Comparison of ENCODE assay signal across 1 cellular context in genomic region chr13:98672947-98673545, GRCh38.
TF ChIP-seq lines count a peak whose summit lies in the region.

No MANE protein-coding gene starts in this region.

TF ChIP-seq in HepG2, 621 proteins besides CTCF, POLR2A, EP300 and RAD21 (continued from another document and continues in another):
- TF ChIP-seq, protein P1, sequence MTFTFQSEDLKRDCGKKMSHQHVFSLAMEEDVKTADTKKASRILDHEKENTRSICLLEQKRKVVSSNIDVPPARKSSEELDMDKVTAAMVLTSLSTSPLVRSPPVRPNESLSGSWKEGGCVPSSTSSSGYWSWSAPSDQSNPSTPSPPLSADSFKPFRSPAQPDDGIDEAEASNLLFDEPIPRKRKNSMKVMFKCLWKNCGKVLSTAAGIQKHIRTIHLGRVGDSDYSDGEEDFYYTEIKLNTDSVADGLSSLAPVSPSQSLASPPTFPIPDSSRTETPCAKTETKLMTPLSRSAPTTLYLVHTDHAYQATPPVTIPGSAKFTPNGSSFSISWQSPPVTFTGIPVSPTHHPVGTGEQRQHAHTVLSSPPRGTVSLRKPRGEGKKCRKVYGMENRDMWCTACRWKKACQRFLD (CRISPR knock-in tag; IDR thresholded peaks at IDR 0.05; ENCODE audit: borderline replicate concordance): no peak
- no peak for TF ChIP-seq RAD51 (IDR thresholded peaks at IDR 0.05; ENCODE audit: borderline replicate concordance)
- TF ChIP-seq SOX6 (IDR thresholded peaks at IDR 0.05): no peak
- TF ChIP-seq SOX6 (CRISPR knock-in tag; IDR thresholded peaks at IDR 0.05): 0 out of 2 replicates have a peak, but pooled peaks have one; percentile 31
- TF ChIP-seq, protein P2, sequence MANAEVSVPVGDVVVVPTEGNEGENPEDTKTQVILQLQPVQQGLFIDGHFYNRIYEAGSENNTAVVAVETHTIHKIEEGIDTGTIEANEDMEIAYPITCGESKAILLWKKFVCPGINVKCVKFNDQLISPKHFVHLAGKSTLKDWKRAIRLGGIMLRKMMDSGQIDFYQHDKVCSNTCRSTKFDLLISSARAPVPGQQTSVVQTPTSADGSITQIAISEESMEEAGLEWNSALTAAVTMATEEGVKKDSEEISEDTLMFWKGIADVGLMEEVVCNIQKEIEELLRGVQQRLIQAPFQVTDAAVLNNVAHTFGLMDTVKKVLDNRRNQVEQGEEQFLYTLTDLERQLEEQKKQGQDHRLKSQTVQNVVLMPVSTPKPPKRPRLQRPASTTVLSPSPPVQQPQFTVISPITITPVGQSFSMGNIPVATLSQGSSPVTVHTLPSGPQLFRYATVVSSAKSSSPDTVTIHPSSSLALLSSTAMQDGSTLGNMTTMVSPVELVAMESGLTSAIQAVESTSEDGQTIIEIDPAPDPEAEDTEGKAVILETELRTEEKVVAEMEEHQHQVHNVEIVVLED (CRISPR knock-in tag; IDR thresholded peaks at IDR 0.05; ENCODE audit: borderline replicate concordance): no peak
- no peak for TF ChIP-seq ZNF768 (CRISPR knock-in tag; IDR thresholded peaks at IDR 0.05)
- TF ChIP-seq ZBTB14 (CRISPR knock-in tag; IDR thresholded peaks at IDR 0.05): no peak
- no peak for TF ChIP-seq TBL1XR1 (IDR thresholded peaks at IDR 0.05; ENCODE audit: borderline replicate concordance, low read length, partially characterized antibody)
- TF ChIP-seq TRIM24 (CRISPR knock-in tag; IDR thresholded peaks at IDR 0.05): no peak
- TF ChIP-seq KDM5B (CRISPR knock-in tag; IDR thresholded peaks at IDR 0.05; ENCODE audit: borderline replicate concordance): no peak
- no peak for TF ChIP-seq GPN1 (CRISPR knock-in tag; IDR thresholded peaks at IDR 0.05; ENCODE audit: borderline replicate concordance)
- TF ChIP-seq ZBTB46 (CRISPR knock-in tag; IDR thresholded peaks at IDR 0.05; ENCODE audit: borderline replicate concordance): no peak
- no peak for TF ChIP-seq ZNF251 (CRISPR knock-in tag; IDR thresholded peaks at IDR 0.05)
- TF ChIP-seq TRAFD1 (CRISPR knock-in tag; IDR thresholded peaks at IDR 0.05; ENCODE audit: borderline replicate concordance): no peak
- 0 out of 2 replicates have a peak, but pooled peaks have one; percentile 14 for TF ChIP-seq ZMYM4 (CRISPR knock-in tag; IDR thresholded peaks at IDR 0.05)
- no peak for TF ChIP-seq RFX1 (IDR thresholded peaks at IDR 0.05)
- TF ChIP-seq, protein P3, sequence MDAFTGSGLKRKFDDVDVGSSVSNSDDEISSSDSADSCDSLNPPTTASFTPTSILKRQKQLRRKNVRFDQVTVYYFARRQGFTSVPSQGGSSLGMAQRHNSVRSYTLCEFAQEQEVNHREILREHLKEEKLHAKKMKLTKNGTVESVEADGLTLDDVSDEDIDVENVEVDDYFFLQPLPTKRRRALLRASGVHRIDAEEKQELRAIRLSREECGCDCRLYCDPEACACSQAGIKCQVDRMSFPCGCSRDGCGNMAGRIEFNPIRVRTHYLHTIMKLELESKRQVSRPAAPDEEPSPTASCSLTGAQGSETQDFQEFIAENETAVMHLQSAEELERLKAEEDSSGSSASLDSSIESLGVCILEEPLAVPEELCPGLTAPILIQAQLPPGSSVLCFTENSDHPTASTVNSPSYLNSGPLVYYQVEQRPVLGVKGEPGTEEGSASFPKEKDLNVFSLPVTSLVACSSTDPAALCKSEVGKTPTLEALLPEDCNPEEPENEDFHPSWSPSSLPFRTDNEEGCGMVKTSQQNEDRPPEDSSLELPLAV (CRISPR knock-in tag; conservative IDR thresholded peaks at IDR 0.05; ENCODE audit: low read depth): no peak
- TF ChIP-seq SIX1 (CRISPR knock-in tag; IDR thresholded peaks at IDR 0.05; ENCODE audit: borderline replicate concordance): no peak
- no peak for TF ChIP-seq BHLHE40 (IDR thresholded peaks at IDR 0.05; ENCODE audit: low read length)
- peak; percentile 55; the same call in 1 of the 2 replicates for TF ChIP-seq PHF21A (CRISPR knock-in tag; IDR thresholded peaks at IDR 0.05)
- TF ChIP-seq NR1H2 (CRISPR knock-in tag; IDR thresholded peaks at IDR 0.05; ENCODE audit: borderline replicate concordance, low read depth): no peak
- TF ChIP-seq NKX3-1 (CRISPR knock-in tag; IDR thresholded peaks at IDR 0.05): no peak
- TF ChIP-seq, protein P4, sequence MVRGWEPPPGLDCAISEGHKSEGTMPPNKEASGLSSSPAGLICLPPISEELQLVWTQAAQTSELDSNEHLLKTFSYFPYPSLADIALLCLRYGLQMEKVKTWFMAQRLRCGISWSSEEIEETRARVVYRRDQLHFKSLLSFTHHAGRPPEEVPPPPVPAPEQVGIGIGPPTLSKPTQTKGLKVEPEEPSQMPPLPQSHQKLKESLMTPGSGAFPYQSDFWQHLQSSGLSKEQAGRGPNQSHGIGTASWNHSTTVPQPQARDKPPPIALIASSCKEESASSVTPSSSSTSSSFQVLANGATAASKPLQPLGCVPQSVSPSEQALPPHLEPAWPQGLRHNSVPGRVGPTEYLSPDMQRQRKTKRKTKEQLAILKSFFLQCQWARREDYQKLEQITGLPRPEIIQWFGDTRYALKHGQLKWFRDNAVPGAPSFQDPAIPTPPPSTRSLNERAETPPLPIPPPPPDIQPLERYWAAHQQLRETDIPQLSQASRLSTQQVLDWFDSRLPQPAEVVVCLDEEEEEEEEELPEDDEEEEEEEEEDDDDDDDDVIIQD (CRISPR knock-in tag; IDR thresholded peaks at IDR 0.05; ENCODE audit: low read depth): peak; percentile 94; the same call in 1 of the 2 replicates
- no peak for TF ChIP-seq ZBTB8A (CRISPR knock-in tag; IDR thresholded peaks at IDR 0.05; ENCODE audit: borderline replicate concordance, low read depth)
- no peak for TF ChIP-seq TBX3 (IDR thresholded peaks at IDR 0.05; ENCODE audit: borderline replicate concordance)
- peak; percentile 7 to 26; a peak in 1 of 4 replicates for TF ChIP-seq NR2F1 (CRISPR knock-in tag; IDR thresholded peaks at IDR 0.05)
- TF ChIP-seq, protein P5, sequence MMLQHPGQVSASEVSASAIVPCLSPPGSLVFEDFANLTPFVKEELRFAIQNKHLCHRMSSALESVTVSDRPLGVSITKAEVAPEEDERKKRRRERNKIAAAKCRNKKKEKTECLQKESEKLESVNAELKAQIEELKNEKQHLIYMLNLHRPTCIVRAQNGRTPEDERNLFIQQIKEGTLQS (CRISPR knock-in tag; IDR thresholded peaks at IDR 0.05): no peak
- no peak for TF ChIP-seq CSRNP1 (CRISPR knock-in tag; IDR thresholded peaks at IDR 0.05)
- no peak for TF ChIP-seq ZNF20 (CRISPR knock-in tag; IDR thresholded peaks at IDR 0.05)
- no peak for TF ChIP-seq SOX5 (CRISPR knock-in tag; IDR thresholded peaks at IDR 0.05; ENCODE audit: borderline replicate concordance)
- TF ChIP-seq FUBP1 (CRISPR knock-in tag; IDR thresholded peaks at IDR 0.05; ENCODE audit: borderline replicate concordance): no peak
- TF ChIP-seq ZNF350 (CRISPR knock-in tag; IDR thresholded peaks at IDR 0.05; ENCODE audit: borderline replicate concordance, low read depth): peak; percentile 28; the same call in 1 of the 2 replicates
- TF ChIP-seq ELK4 (CRISPR knock-in tag; IDR thresholded peaks at IDR 0.05; ENCODE audit: borderline replicate concordance): no peak
- no peak for TF ChIP-seq MTA3 (CRISPR knock-in tag; IDR thresholded peaks at IDR 0.05)
- TF ChIP-seq HNRNPUL1 (IDR thresholded peaks at IDR 0.05; ENCODE audit: low read depth, low read length): no peak
- TF ChIP-seq RCOR2 (CRISPR knock-in tag; IDR thresholded peaks at IDR 0.05): no peak
- TF ChIP-seq, protein P6, sequence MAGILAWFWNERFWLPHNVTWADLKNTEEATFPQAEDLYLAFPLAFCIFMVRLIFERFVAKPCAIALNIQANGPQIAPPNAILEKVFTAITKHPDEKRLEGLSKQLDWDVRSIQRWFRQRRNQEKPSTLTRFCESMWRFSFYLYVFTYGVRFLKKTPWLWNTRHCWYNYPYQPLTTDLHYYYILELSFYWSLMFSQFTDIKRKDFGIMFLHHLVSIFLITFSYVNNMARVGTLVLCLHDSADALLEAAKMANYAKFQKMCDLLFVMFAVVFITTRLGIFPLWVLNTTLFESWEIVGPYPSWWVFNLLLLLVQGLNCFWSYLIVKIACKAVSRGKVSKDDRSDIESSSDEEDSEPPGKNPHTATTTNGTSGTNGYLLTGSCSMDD (CRISPR knock-in tag; IDR thresholded peaks at IDR 0.05): no peak
- no peak for TF ChIP-seq ZNF24 (IDR thresholded peaks at IDR 0.05)
- no peak for TF ChIP-seq ZFP36 (IDR thresholded peaks at IDR 0.05; ENCODE audit: borderline replicate concordance, low read depth, low read length, partially characterized antibody)
- TF ChIP-seq TEF (CRISPR knock-in tag; IDR thresholded peaks at IDR 0.05): no peak
- no peak for TF ChIP-seq ZNF761 (CRISPR knock-in tag; conservative IDR thresholded peaks at IDR 0.05)
- TF ChIP-seq, protein P7, sequence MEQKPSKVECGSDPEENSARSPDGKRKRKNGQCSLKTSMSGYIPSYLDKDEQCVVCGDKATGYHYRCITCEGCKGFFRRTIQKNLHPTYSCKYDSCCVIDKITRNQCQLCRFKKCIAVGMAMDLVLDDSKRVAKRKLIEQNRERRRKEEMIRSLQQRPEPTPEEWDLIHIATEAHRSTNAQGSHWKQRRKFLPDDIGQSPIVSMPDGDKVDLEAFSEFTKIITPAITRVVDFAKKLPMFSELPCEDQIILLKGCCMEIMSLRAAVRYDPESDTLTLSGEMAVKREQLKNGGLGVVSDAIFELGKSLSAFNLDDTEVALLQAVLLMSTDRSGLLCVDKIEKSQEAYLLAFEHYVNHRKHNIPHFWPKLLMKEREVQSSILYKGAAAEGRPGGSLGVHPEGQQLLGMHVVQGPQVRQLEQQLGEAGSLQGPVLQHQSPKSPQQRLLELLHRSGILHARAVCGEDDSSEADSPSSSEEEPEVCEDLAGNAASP (CRISPR knock-in tag; IDR thresholded peaks at IDR 0.05; ENCODE audit: borderline replicate concordance): no peak
- TF ChIP-seq NCOA1 (CRISPR knock-in tag; IDR thresholded peaks at IDR 0.05): no peak
